ENCODE assay signal across 16 cellular contexts in genomic region chr19:33290956-33291622, GRCh38. TPM values are rescaled to one million over a fixed set of nuclear protein-coding genes. Genes with fewer than 3 reads are reported as not detected.
DNase-seq lines count a peak whose midpoint lies in the region; ATAC-seq and TF ChIP-seq lines count a peak whose summit lies in the region.
"Had no signal": no experiment of that assay in that cellular context is flagged by ENCODE, and none has a peak within 500 bp of the region (broad histone marks: within the 10 kb centered on the region; RNA-seq: fewer than 3 reads in every experiment).

No MANE protein-coding gene starts in this region.

- H3K18ac ChIP-seq in mesendoderm (ENCODE audit: low read length), result no peak overlapping the region

- peaks cover 11% of the 10 kb centered on the region for H3K4me1 ChIP-seq in endodermal cell (ENCODE audit: control insufficient read depth, insufficient read depth, low read length)
- no peaks in the 10 kb centered on the region for H3K4me1 ChIP-seq in mesendoderm (ENCODE audit: control insufficient read depth, low read depth, low read length)
- H3K4me1 ChIP-seq in stomach, result peaks cover 8 to 49% (median 30%) of the 10 kb centered on the region in 4 donors

- no peak for TF ChIP-seq POLR2A in stomach (IDR thresholded peaks at IDR 0.05)

- H3K4me3 Mint-ChIP-seq in endodermal cell (no peak overlapping the region), immature natural killer cell (no peak overlapping the region)
- H3K4me3 Mint-ChIP-seq in stimulated activated naive CD8-positive, alpha-beta T cell treated with anti-CD3 and anti-CD28 coated beads, Interleukin-15, amount 100 ng/mL, for 72 hours, result no peak overlapping the region

- peaks cover 11% of the 10 kb centered on the region for H3K4me1 Mint-ChIP-seq in endodermal cell
- peaks cover 15% of the 10 kb centered on the region for H3K4me1 Mint-ChIP-seq in stimulated activated naive CD8-positive, alpha-beta T cell treated with anti-CD3 and anti-CD28 coated beads, Interleukin-15, amount 100 ng/mL, for 72 hours
- peaks cover 21 to 22% of the 10 kb centered on the region in 2 donors for H3K4me1 Mint-ChIP-seq in immature natural killer cell

- no peak for ATAC-seq in stimulated activated naive CD8-positive, alpha-beta T cell treated with anti-CD3 and anti-CD28 coated beads, Interleukin-15, amount 100 ng/mL, for 72 hours
- ATAC-seq: gastrocnemius medialis, Right ventricle myocardium inferior had no signal

- H3K27ac ChIP-seq in endodermal cell (ENCODE audit: low read depth, low read length), result no peak overlapping the region
- no peak overlapping the region for H3K27ac ChIP-seq in mesendoderm (ENCODE audit: low read depth, low read length)
- no peak overlapping the region for H3K27ac ChIP-seq in stomach
- H3K27ac ChIP-seq: gastrocnemius medialis, thoracic aorta had no signal

- DNase-seq in A172 (ENCODE audit: low spot score) (peak; percentile 71), HT1080 (ENCODE audit: low read depth) (peak; percentile 67), endodermal cell (no peak), mesendoderm (peak; percentile 74), stomach (no peak), immature natural killer cell (no peak), germinal center (ENCODE audit: low spot score) (no peak)
- DNase-seq in stimulated activated naive CD8-positive, alpha-beta T cell treated with anti-CD3 and anti-CD28 coated beads, Interleukin-15, amount 100 ng/mL, for 72 hours, result no peak
- DNase-seq: activated CD4-positive, alpha-beta T cell treated with anti-CD3 and anti-CD28 coated beads, Interleukin-2, amount 50 U/mL, for 4 hours; gastrocnemius medialis; KG1; NCI-H146; NCI-H524 treated with DMSO at 0.1 percent for 48 hours; T-helper 9 cell had no signal

- peaks cover 12% of the 10 kb centered on the region for H3K9me3 ChIP-seq in endodermal cell (ENCODE audit: control insufficient read depth, low read length)
- peaks cover 0 to 21% (median 9%) of the 10 kb centered on the region in 4 donors for H3K9me3 ChIP-seq in stomach
- H3K9me3 ChIP-seq: gastrocnemius medialis had no signal

- peak overlapping the region; percentile 56 for H3K56ac ChIP-seq in mesendoderm (ENCODE audit: low read length)

- no peak overlapping the region for H4K5ac ChIP-seq in mesendoderm (ENCODE audit: low read length)

- no peaks in the 10 kb centered on the region for H3K79me1 ChIP-seq in mesendoderm (ENCODE audit: low read length)

- H3K9ac ChIP-seq in endodermal cell (ENCODE audit: extremely low read depth, low read length, poor library complexity, severe bottlenecking) (no peak overlapping the region), mesendoderm (ENCODE audit: low read length) (no peak overlapping the region)

- no peak overlapping the region for H2BK5ac ChIP-seq in mesendoderm (ENCODE audit: low read length)

- no peak overlapping the region for H3K4me2 ChIP-seq in mesendoderm (ENCODE audit: low read length)

- no peak overlapping the region for H2BK120ac ChIP-seq in mesendoderm (ENCODE audit: low read depth, low read length)

- 78 to 91% methylated on average over 5 to 14 of the region's 14 CpGs for WGBS in endodermal cell (ENCODE audit: insufficient coverage in 1 of 2, insufficient read length in 1 of 2), 2 experiments
- no CpG with 5 or more reads among the region's 14 CpGs for WGBS in mesendoderm (ENCODE audit: extremely low coverage, insufficient coverage, low lambda C conversion rate)
- 77 to 88% (median 85%) methylated on average over 10 to 14 of the region's 14 CpGs for WGBS in stomach, 5 donors

- TF ChIP-seq CTCF in endodermal cell (conservative IDR thresholded peaks at IDR 0.05), result no peak
- no peak for TF ChIP-seq CTCF in stomach (IDR thresholded peaks at IDR 0.05)

- H3K27me3 ChIP-seq in endodermal cell (ENCODE audit: control insufficient read depth, insufficient read depth, low read length, poor library complexity, severe bottlenecking) (peaks cover 3% of the 10 kb centered on the region), mesendoderm (ENCODE audit: insufficient read depth, low read length, poor library complexity) (no peaks in the 10 kb centered on the region), stomach (no peaks in the 10 kb centered on the region)
- H3K27me3 ChIP-seq: gastrocnemius medialis had no signal

- peaks cover 7% of the 10 kb centered on the region for H3K9me3 Mint-ChIP-seq in endodermal cell
- peaks cover 13 to 32% of the 10 kb centered on the region in 2 donors for H3K9me3 Mint-ChIP-seq in stimulated activated naive CD8-positive, alpha-beta T cell treated with anti-CD3 and anti-CD28 coated beads, Interleukin-15, amount 100 ng/mL, for 72 hours
- peaks cover 6 to 15% (median 8%) of the 10 kb centered on the region in 6 donors for H3K9me3 Mint-ChIP-seq in immature natural killer cell

- peak overlapping the region; percentile 45 for H3K23ac ChIP-seq in mesendoderm (ENCODE audit: low read length)

- no peak overlapping the region for H4K8ac ChIP-seq in mesendoderm (ENCODE audit: low read depth, low read length)

- no peak overlapping the region for H2BK15ac ChIP-seq in mesendoderm (replicated peaks; ENCODE audit: low read depth)

- intact Hi-C loops in stomach (cut with DNase I; ENCODE audit: low total_unique reads), result no loop called here

- H2AK5ac ChIP-seq in mesendoderm (ENCODE audit: low read length), result no peak overlapping the region

- no peaks in the 10 kb centered on the region for H3K79me2 ChIP-seq in mesendoderm (ENCODE audit: control insufficient read depth, insufficient read depth, low read length)

- H3K4ac ChIP-seq in mesendoderm (ENCODE audit: low read depth, low read length), result no peak overlapping the region

- H3K36me3 Mint-ChIP-seq in endodermal cell (ENCODE audit: low read depth) (no peaks in the 10 kb centered on the region), immature natural killer cell (peaks cover 7 to 8% (median 7%) of the 10 kb centered on the region in 3 donors)

- H3K36me3 ChIP-seq in endodermal cell (ENCODE audit: control insufficient read depth, insufficient read depth, low read length) (no peaks in the 10 kb centered on the region), mesendoderm (ENCODE audit: control insufficient read depth, insufficient read depth, low read length) (no peaks in the 10 kb centered on the region), stomach (no peaks in the 10 kb centered on the region)
- H3K36me3 ChIP-seq: gastrocnemius medialis, thoracic aorta had no signal

- H3K27me3 Mint-ChIP-seq in endodermal cell (ENCODE audit: insufficient read depth) (peaks cover 8% of the 10 kb centered on the region), immature natural killer cell (ENCODE audit: low read depth in 3 of 3) (peaks cover 0 to 10% (median 0%) of the 10 kb centered on the region in 3 donors)
- H3K27me3 Mint-ChIP-seq in stimulated activated naive CD8-positive, alpha-beta T cell treated with anti-CD3 and anti-CD28 coated beads, Interleukin-15, amount 100 ng/mL, for 72 hours, result peaks cover 53% of the 10 kb centered on the region

- peak overlapping the region; percentile 39 for H3K27ac Mint-ChIP-seq in endodermal cell
- no peak overlapping the region for H3K27ac Mint-ChIP-seq in stimulated activated naive CD8-positive, alpha-beta T cell treated with anti-CD3 and anti-CD28 coated beads, Interleukin-15, amount 100 ng/mL, for 72 hours
- no peak overlapping the region for H3K27ac Mint-ChIP-seq in immature natural killer cell

- no peak overlapping the region for H3K4me3 ChIP-seq in endodermal cell (ENCODE audit: low read length)
- H3K4me3 ChIP-seq in mesendoderm (ENCODE audit: low read length), result no peak overlapping the region
- no peak overlapping the region for H3K4me3 ChIP-seq in stomach
- H3K4me3 ChIP-seq: gastrocnemius medialis, thoracic aorta had no signal

- no peak for TF ChIP-seq EP300 in stomach (IDR thresholded peaks at IDR 0.05)

RNA-seq across cellular contexts. Expression of gene CEBPA, which starts 11.2 kb away (rescaled TPM):
- 3.9 and 4.3 TPM in 2 replicates for total RNA-seq in A172 (2014; rRNA removed; shearing (Covaris generic))
- total RNA-seq in HT1080 (2014; rRNA removed; shearing (Covaris generic)), result 1.7 and 1.9 TPM in 2 replicates
- polyA plus RNA-seq in HT1080 (2015; cell fraction: cytosol; rRNA removed), result 0.61 and 0.72 TPM in 2 replicates
- polyA plus RNA-seq in HT1080 (2015; cell fraction: nucleus; rRNA removed), result 0.26 and 0.33 TPM in 2 replicates
- total RNA-seq in endodermal cell, result 1 to 10 TPM; 1.8 to 2.1 TPM
- polyA plus RNA-seq in endodermal cell (2013, experiment 1 of 2), result 1.2 TPM
- polyA plus RNA-seq in endodermal cell (2013, experiment 2 of 2), result 1.0 TPM
- 0.55 TPM for polyA plus RNA-seq in mesendoderm (2013, experiment 1 of 2)
- polyA plus RNA-seq in mesendoderm (2013, experiment 2 of 2), result 0.62 TPM
- 100 to 1,000 TPM in 1 of 5 donors, 10 to 100 TPM in 3, 1 to 10 TPM in 1; 9.9 to 167 (median 18.7) TPM for total RNA-seq in stomach
- polyA plus RNA-seq in stomach, result 10 to 100 TPM; 14.6 to 22.6 (median 19.1) TPM
- polyA plus RNA-seq in immature natural killer cell, result 1 to 10 TPM; 2.7 to 5.3 (median 3.9) TPM

Comparison
In these comparisons a context has a peak if more than half of its experiments do, and no peak if none do; other contexts are left out.
1. DNase-seq: peak in A172 (single experiment), HT1080 (single experiment) and mesendoderm (single experiment); none in endodermal cell (single experiment), stomach (single experiment), stimulated activated naive CD8-positive, alpha-beta T cell treated with anti-CD3 and anti-CD28 coated beads, Interleukin-15, amount 100 ng/mL, for 72 hours (0 of 2), immature natural killer cell (0 of 3) and germinal center (single experiment).